In genomic region chr11:2698386-2699184, GRCh38 we compare ENCODE assay signal across 8 cellular contexts. TPM values are rescaled to one million over a fixed set of nuclear protein-coding genes. Genes with fewer than 3 reads are reported as not detected.
DNase-seq lines count a peak whose midpoint lies in the region; ATAC-seq, FAIRE-seq and TF ChIP-seq lines count a peak whose summit lies in the region.

No MANE protein-coding gene starts in this region.

- H3K27ac ChIP-seq in GM23338 (ENCODE audit: low read depth) (no peak overlapping the region), left ventricle myocardium inferior (replicated peaks) (peak overlapping the region; percentile 96), skeletal muscle tissue (ENCODE audit: low read depth, low read length) (no peak overlapping the region)

- H3K9me2 ChIP-seq in GM23338 (ENCODE audit: insufficient read depth) = no peaks in the 10 kb centered on the region

- peak overlapping the region; percentile 69 to 84 (median 77) for H3K9ac ChIP-seq in skeletal muscle tissue (ENCODE audit: low read depth in 1 of 3, low read length in 3 of 3)

- no peak for ATAC-seq in GM23338
- ATAC-seq in WTC11 = no peak
- ATAC-seq in HG03442 (IDR thresholded peaks at IDR 0.05; ENCODE audit: unreplicated experiment) = no peak
- no peak for ATAC-seq in GM21717 (IDR thresholded peaks at IDR 0.05; ENCODE audit: unreplicated experiment)

- H3K36me3 ChIP-seq in GM23338 (ENCODE audit: insufficient read depth) (no peaks in the 10 kb centered on the region), left ventricle myocardium inferior (no peaks in the 10 kb centered on the region), skeletal muscle tissue (ENCODE audit: control insufficient read depth in 3 of 3, insufficient read depth in 3 of 3, low read length in 3 of 3) (no peaks in the 10 kb centered on the region)

- H3F3A ChIP-seq in GM23338 (replicated peaks; ENCODE audit: low read depth) = peaks cover 13% of the 10 kb centered on the region

- peaks cover 26% of the 10 kb centered on the region for H3K27me3 ChIP-seq in GM23338 (ENCODE audit: insufficient read depth)
- H3K27me3 ChIP-seq in left ventricle myocardium inferior (ENCODE audit: low read depth) = no peaks in the 10 kb centered on the region
- no peaks in the 10 kb centered on the region for H3K27me3 ChIP-seq in skeletal muscle tissue (ENCODE audit: control insufficient read depth in 3 of 3, insufficient read depth in 3 of 3, low read length in 3 of 3)

- H3K36me3 Mint-ChIP-seq in GM23338 (ENCODE audit: low read depth) (peaks cover 32% of the 10 kb centered on the region), WTC11 (peaks cover 15% of the 10 kb centered on the region; the same call in 1 of the 2 replicates)

- CTCF ChIA-PET in WTC11 (lab: Charles Lee) = no interaction called here

- H3K4me2 ChIP-seq in GM23338 = peak overlapping the region; percentile 82

- H3K27ac Mint-ChIP-seq in GM23338 = no peak overlapping the region; the same call in 1 of the 2 replicates
- H3K27ac Mint-ChIP-seq in WTC11 = peak overlapping the region; percentile 30

- POLR2A ChIA-PET in WTC11 (lab: Charles Lee) = no interaction called here

- TF ChIP-seq CTCF in GM23338 (conservative IDR thresholded peaks at IDR 0.05; ENCODE audit: low read depth in 2 of 2) (peak; percentile 21 to 58; a peak in 3 of 4 replicates), WTC11 (IDR thresholded peaks at IDR 0.05) (no peak), left ventricle myocardium inferior (IDR thresholded peaks at IDR 0.05; ENCODE audit: borderline replicate concordance) (no peak)

- H3K4me3 Mint-ChIP-seq in GM23338 = peak overlapping the region; percentile 80
- peak overlapping the region; percentile 86 for H3K4me3 Mint-ChIP-seq in WTC11

- peak overlapping the region; percentile 70 for H3K4me3 ChIP-seq in GM23338
- peak overlapping the region; percentile 78 for H3K4me3 ChIP-seq in left ventricle myocardium inferior
- H3K4me3 ChIP-seq in skeletal muscle tissue (ENCODE audit: low read length in 3 of 3) = peak overlapping the region; percentile 81 to 86 (median 85)

- peak; percentile 30 for DNase-seq in GM23338 (ENCODE audit: low spot score)
- DNase-seq in WTC11 (ENCODE audit: low spot score) = peak; percentile 9
- DNase-seq in left ventricle myocardium inferior = peak; percentile 5
- no peak for DNase-seq in NCI-H2196 treated with DMSO at 0.1 percent for 48 hours (lab: John Stamatoyannopoulos, UW; ENCODE audit: unreplicated experiment)
- no peak for DNase-seq in HTR-8/SVneo (ENCODE audit: insufficient read length, low spot score)

- H3K9me3 ChIP-seq in left ventricle myocardium inferior (replicated peaks) (no peaks in the 10 kb centered on the region), skeletal muscle tissue (ENCODE audit: control insufficient read depth in 3 of 3, low read length in 3 of 3) (no peaks in the 10 kb centered on the region)

- H3K9me3 Mint-ChIP-seq in GM23338 (peaks cover 11% of the 10 kb centered on the region), WTC11 (no peaks in the 10 kb centered on the region)

- intact Hi-C loops in left ventricle myocardium inferior (cut with micrococcal nuclease) = no loop called here

- peaks cover 49% of the 10 kb centered on the region for H3K4me1 ChIP-seq in GM23338 (ENCODE audit: insufficient read depth)
- H3K4me1 ChIP-seq in left ventricle myocardium inferior = peaks cover 43% of the 10 kb centered on the region
- peaks cover 31 to 42% (median 36%) of the 10 kb centered on the region in 3 donors for H3K4me1 ChIP-seq in skeletal muscle tissue (ENCODE audit: control insufficient read depth in 3 of 3, insufficient read depth in 3 of 3, low read length in 3 of 3)

- no peak for FAIRE-seq in HTR-8/SVneo (lab: Jason Lieb, UNC)

- H3K4me1 Mint-ChIP-seq in GM23338 = peaks cover 63% of the 10 kb centered on the region
- H3K4me1 Mint-ChIP-seq in WTC11 = peaks cover 68% of the 10 kb centered on the region

- no peak overlapping the region for H2AFZ ChIP-seq in GM23338

- peaks cover 53% of the 10 kb centered on the region for H3K79me2 ChIP-seq in GM23338 (replicated peaks; ENCODE audit: insufficient read depth)

- H3K27me3 Mint-ChIP-seq in GM23338 (ENCODE audit: insufficient read depth, low read depth, poor library complexity) = peaks cover 38% of the 10 kb centered on the region
- peaks cover 33% of the 10 kb centered on the region for H3K27me3 Mint-ChIP-seq in WTC11 (ENCODE audit: low read depth)

- peaks cover 3% of the 10 kb centered on the region; the same call in 1 of the 2 replicates for H4K20me1 ChIP-seq in GM23338 (replicated peaks; ENCODE audit: insufficient read depth)

TF ChIP-seq in GM23338, 12 proteins besides CTCF, POLR2A, EP300 and RAD21 (continues in another document):
- TF ChIP-seq ZNF331 (CRISPR knock-in tag; IDR thresholded peaks at IDR 0.05; ENCODE audit: low read depth) (no peak), EZH2phosphoT487 (IDR thresholded peaks at IDR 0.05; ENCODE audit: unreplicated experiment) (no peak), ETS1 (IDR thresholded peaks at IDR 0.05) (no peak), POLR2AphosphoS5 (IDR thresholded peaks at IDR 0.05; ENCODE audit: low read depth) (no peak)

TF ChIP-seq in WTC11, 78 proteins besides CTCF, POLR2A, EP300 and RAD21:
- TF ChIP-seq PRDM15 (CRISPR knock-in tag; IDR thresholded peaks at IDR 0.05) = peak; percentile 25; the same call in 1 of the 2 replicates
- no peak for TF ChIP-seq MAX (CRISPR knock-in tag; IDR thresholded peaks at IDR 0.05)

RNA-seq across cellular contexts. Expression of gene KCNQ1OT1, which starts 1.2 kb away (rescaled TPM):
- 2.8 and 4.2 TPM in 2 replicates for total RNA-seq in GM23338 (2014; rRNA removed; shearing (Covaris generic))
- 0.89 and 1.5 TPM in 2 replicates for polyA plus RNA-seq in GM23338 (2016; fragmentation: Nextera tagmentation; extraction: Ambion mirVana)
- total RNA-seq in WTC11 (2021) (2.1 to 2.4 TPM (median 2.3 TPM) in 3 replicates), left ventricle myocardium inferior (0.33 TPM), skeletal muscle tissue (6.8 TPM)

Comparison
In these comparisons a context has a peak if more than half of its experiments do, and no peak if none do; other contexts are left out.
1. DNase-seq: peak in GM23338 (single experiment), WTC11 (single experiment) and left ventricle myocardium inferior (single experiment); none in NCI-H2196 treated with DMSO at 0.1 percent for 48 hours (single experiment) and HTR-8/SVneo (single experiment).
2. CTCF ChIP-seq: peak in GM23338 (2 of 2); none in WTC11 (single experiment) and left ventricle myocardium inferior (single experiment).
3. Peak in every context shown above with its lines, with median percentiles within 50 percentile points of each other: H3K4me3 ChIP-seq.